Comparison of ENCODE assay signal across 17 cellular contexts in the genomic region with DNA sequence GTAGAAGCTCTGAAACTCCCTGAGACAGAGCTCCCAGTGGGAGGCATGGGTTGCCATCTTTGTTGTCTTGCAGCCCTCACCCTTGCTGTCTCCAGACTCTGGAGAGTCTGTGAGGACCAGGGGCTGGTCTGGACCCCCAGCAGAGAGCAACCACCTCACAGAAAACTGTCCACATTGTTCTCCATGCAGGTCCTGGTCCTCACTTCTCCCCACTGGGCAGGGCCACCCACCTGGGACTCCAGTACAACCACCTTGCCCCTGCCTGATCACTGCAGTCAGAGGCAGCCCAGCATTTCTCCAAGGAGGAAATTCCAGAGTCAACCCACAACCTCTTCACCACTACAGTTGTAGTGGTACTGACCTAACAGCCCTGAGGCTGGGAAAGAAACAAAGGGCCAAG.
"Had no signal": no experiment of that assay in that cellular context is flagged by ENCODE, and none has a peak within 500 bp of the region (broad histone marks: within the 10 kb centered on the region; RNA-seq: fewer than 3 reads in every experiment).

No MANE protein-coding gene starts in this region.

- H3K4me3 Mint-ChIP-seq: memory B cell had no signal

- H3K36me3 Mint-ChIP-seq: memory B cell had no signal

- ATAC-seq: foreskin keratinocyte, gastroesophageal sphincter, heart left ventricle, left cardiac atrium, left lung, left ventricle myocardium superior had no signal

- DNase-seq: dermis blood vessel endothelial cell; dorsolateral prefrontal cortex; effector CD4-positive, alpha-beta T cell; effector memory CD4-positive, alpha-beta T cell; foreskin keratinocyte; heart left ventricle; hippocampal formation; left cardiac atrium; left lung; left ventricle myocardium superior; lower lobe of right lung; mesendoderm; midbrain had no signal

- H3K4me3 ChIP-seq: coronary artery, dorsolateral prefrontal cortex, esophagus muscularis mucosa, gastroesophageal sphincter, heart left ventricle, left lung, lower lobe of right lung had no signal

- H3K27ac Mint-ChIP-seq: memory B cell had no signal

- H3K9me3 ChIP-seq: esophagus muscularis mucosa, gastroesophageal sphincter, left lung, lower lobe of right lung had no signal

- H3K27ac ChIP-seq: coronary artery, dorsolateral prefrontal cortex, esophagus muscularis mucosa, foreskin keratinocyte, gastroesophageal sphincter, heart left ventricle, left lung, lower lobe of right lung had no signal

- H3K27me3 ChIP-seq: gastroesophageal sphincter, heart left ventricle, left lung had no signal

- H3K4me1 Mint-ChIP-seq: memory B cell had no signal

- H3K36me3 ChIP-seq: esophagus muscularis mucosa, gastroesophageal sphincter, heart left ventricle, left lung, lower lobe of right lung had no signal
